Comparison of ENCODE assay signal across 16 cellular contexts in the genomic region with DNA sequence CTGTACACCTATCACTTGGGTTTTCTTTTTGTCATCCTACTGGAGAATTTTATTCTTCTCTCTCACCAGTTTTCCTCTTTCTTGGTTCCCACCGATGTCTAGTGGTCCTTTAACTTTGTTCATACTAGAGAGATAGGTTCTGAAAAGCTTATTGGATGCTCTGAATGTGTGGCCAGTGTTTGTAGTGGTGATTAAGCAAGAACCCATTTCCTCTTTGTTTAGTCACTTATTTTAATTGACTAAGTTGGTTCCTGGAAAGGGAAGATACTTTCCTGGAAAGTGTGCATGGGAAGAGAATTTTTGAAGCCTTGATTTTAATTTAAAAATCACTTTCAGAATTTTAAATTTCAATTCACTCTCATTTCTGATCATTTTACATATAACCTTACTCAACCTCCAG.
DNase-seq lines count a peak whose midpoint lies in the region; ATAC-seq and TF ChIP-seq lines count a peak whose summit lies in the region.
"Had no signal": no experiment of that assay in that cellular context is flagged by ENCODE, and none has a peak within 500 bp of the region (broad histone marks: within the 10 kb centered on the region; RNA-seq: fewer than 3 reads in every experiment).

No MANE protein-coding gene starts in this region.

- H3K27ac ChIP-seq in brain microvascular endothelial cell (no peak overlapping the region), neural progenitor cell (no peak overlapping the region), vagina (no peak overlapping the region)
- H3K27ac ChIP-seq: cardiac muscle cell had no signal

- H3K36me3 Mint-ChIP-seq in neural progenitor cell, result no peaks in the 10 kb centered on the region
- H3K36me3 Mint-ChIP-seq: CD8-positive, alpha-beta T cell had no signal

- no peak for ATAC-seq in GM18868 (IDR thresholded peaks at IDR 0.05; ENCODE audit: unreplicated experiment)
- no peak for ATAC-seq in Right ventricle myocardium superior (ENCODE audit: poor library complexity)
- ATAC-seq: CD8-positive, alpha-beta T cell; Right ventricle myocardium inferior had no signal

- peaks cover 24% of the 10 kb centered on the region for H3K4me1 Mint-ChIP-seq in neural progenitor cell

- H3K4me3 Mint-ChIP-seq in neural progenitor cell, result no peak overlapping the region
- H3K4me3 Mint-ChIP-seq: CD8-positive, alpha-beta T cell had no signal

- H3K27me3 Mint-ChIP-seq in neural progenitor cell (ENCODE audit: insufficient read depth, low read depth), result no peaks in the 10 kb centered on the region

- H3K36me3 ChIP-seq in brain microvascular endothelial cell (replicated peaks) (no peaks in the 10 kb centered on the region), neural progenitor cell (no peaks in the 10 kb centered on the region), vagina (no peaks in the 10 kb centered on the region)
- H3K36me3 ChIP-seq: cardiac muscle cell had no signal

- peak overlapping the region; percentile 66 for H2AFZ ChIP-seq in neural progenitor cell (replicated peaks)

- H3K4me3 ChIP-seq in brain microvascular endothelial cell (ENCODE audit: low read depth, low read length) (no peak overlapping the region), neural progenitor cell (no peak overlapping the region), vagina (no peak overlapping the region)
- H3K4me3 ChIP-seq: cardiac muscle cell had no signal

- no peaks in the 10 kb centered on the region for H4K20me1 ChIP-seq in neural progenitor cell (ENCODE audit: low read depth)

- TF ChIP-seq CTCF in brain microvascular endothelial cell (IDR thresholded peaks at IDR 0.05; ENCODE audit: low read depth, low read length, missing control alignments) (no peak), neural progenitor cell (IDR thresholded peaks at IDR 0.05) (no peak), vagina (IDR thresholded peaks at IDR 0.05) (no peak)

- H3K9me3 Mint-ChIP-seq in neural progenitor cell, result no peaks in the 10 kb centered on the region

- intact Hi-C loops in vagina (cut with DNase I), result no loop called here
- intact Hi-C loops in Right ventricle myocardium superior (cut with DNase I), result no loop called here

- DNase-seq in GF-D8 (lab: John Stamatoyannopoulos, UW) (peak; percentile 6), M059J (ENCODE audit: low read depth) (peak; percentile 58), brain microvascular endothelial cell (peak; percentile 46), neural progenitor cell (ENCODE audit: low spot score) (no peak), vagina (ENCODE audit: extremely low spot score in 2 of 2) (no peak), T-helper 1 cell (no peak), Right ventricle myocardium superior (no peak)
- DNase-seq: CD8-positive, alpha-beta T cell; hippocampal formation; NCI-H1694 treated with DMSO at 0.1 percent for 48 hours; NCI-H526; substantia nigra; T-helper 9 cell had no signal

- no peak overlapping the region for H3K4me2 ChIP-seq in neural progenitor cell

- peaks cover 6% of the 10 kb centered on the region for H3F3A ChIP-seq in neural progenitor cell (ENCODE audit: low read depth)

- H3K27me3 ChIP-seq in brain microvascular endothelial cell (replicated peaks) (no peaks in the 10 kb centered on the region), neural progenitor cell (no peaks in the 10 kb centered on the region), vagina (no peaks in the 10 kb centered on the region)
- H3K27me3 ChIP-seq: cardiac muscle cell had no signal

- no peak overlapping the region for H3K9ac ChIP-seq in neural progenitor cell

- no peaks in the 10 kb centered on the region for H3K79me2 ChIP-seq in neural progenitor cell (ENCODE audit: low read depth)

- no peaks in the 10 kb centered on the region for H3K9me3 ChIP-seq in neural progenitor cell (ENCODE audit: low read depth)
- H3K9me3 ChIP-seq in vagina, result no peaks in the 10 kb centered on the region

- peaks cover 42% of the 10 kb centered on the region for H3K4me1 ChIP-seq in neural progenitor cell
- no peaks in the 10 kb centered on the region for H3K4me1 ChIP-seq in vagina

- in situ Hi-C loops in brain microvascular endothelial cell (cut with HindIII; ENCODE audit: low pct_ligation_motif_present, low sequenced_read_pairs), result no loop called here

- no peak for TF ChIP-seq POLR2A in vagina (IDR thresholded peaks at IDR 0.05)

- H3K27ac Mint-ChIP-seq in neural progenitor cell, result no peak overlapping the region
- H3K27ac Mint-ChIP-seq: CD8-positive, alpha-beta T cell had no signal

Comparison
In these comparisons a context has a peak if more than half of its experiments do, and no peak if none do; other contexts are left out.
1. DNase-seq: peak in GF-D8 (single experiment), M059J (single experiment) and brain microvascular endothelial cell (single experiment); none in neural progenitor cell (single experiment), vagina (0 of 2), T-helper 1 cell (0 of 5) and Right ventricle myocardium superior (single experiment).